In the genomic region with DNA sequence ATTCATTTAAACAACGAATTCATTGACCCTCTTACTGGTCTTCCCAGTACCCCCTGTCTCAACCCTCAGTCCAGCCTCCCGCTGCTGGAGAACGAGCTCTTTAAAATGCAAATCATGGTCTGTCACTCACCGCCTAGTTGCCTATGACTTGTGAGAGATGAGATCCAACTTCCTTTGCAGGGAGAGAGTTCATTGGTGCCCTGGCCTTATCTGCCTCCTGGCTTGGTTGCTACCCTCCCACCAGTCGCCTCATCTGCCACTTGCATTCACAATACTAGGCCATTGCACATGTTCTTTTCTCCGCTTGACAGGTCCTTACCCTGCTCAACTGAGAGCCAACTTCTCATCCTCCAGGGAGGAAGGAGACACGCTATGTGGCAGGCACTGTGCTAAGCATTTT, we compare ENCODE assay signal across 1 cellular context.
TF ChIP-seq lines count a peak whose summit lies in the region.

No MANE protein-coding gene starts in this region.

TF ChIP-seq in K562, 482 proteins besides CTCF, POLR2A, EP300 and RAD21 (continued from another document):
- TF ChIP-seq, protein P1, sequence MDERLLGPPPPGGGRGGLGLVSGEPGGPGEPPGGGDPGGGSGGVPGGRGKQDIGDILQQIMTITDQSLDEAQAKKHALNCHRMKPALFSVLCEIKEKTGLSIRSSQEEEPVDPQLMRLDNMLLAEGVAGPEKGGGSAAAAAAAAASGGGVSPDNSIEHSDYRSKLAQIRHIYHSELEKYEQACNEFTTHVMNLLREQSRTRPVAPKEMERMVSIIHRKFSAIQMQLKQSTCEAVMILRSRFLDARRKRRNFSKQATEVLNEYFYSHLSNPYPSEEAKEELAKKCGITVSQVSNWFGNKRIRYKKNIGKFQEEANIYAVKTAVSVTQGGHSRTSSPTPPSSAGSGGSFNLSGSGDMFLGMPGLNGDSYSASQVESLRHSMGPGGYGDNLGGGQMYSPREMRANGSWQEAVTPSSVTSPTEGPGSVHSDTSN (CRISPR knock-in tag; IDR thresholded peaks at IDR 0.05; ENCODE audit: low read depth), result no peak
- TF ChIP-seq, protein P1 (tag; conservative IDR thresholded peaks at IDR 0.05; ENCODE audit: low read depth), result peak; percentile 56
- TF ChIP-seq TBP (optimal IDR thresholded peaks at IDR 0.05; ENCODE audit: low read depth, low read length), result no peak
- TF ChIP-seq, protein P2, sequence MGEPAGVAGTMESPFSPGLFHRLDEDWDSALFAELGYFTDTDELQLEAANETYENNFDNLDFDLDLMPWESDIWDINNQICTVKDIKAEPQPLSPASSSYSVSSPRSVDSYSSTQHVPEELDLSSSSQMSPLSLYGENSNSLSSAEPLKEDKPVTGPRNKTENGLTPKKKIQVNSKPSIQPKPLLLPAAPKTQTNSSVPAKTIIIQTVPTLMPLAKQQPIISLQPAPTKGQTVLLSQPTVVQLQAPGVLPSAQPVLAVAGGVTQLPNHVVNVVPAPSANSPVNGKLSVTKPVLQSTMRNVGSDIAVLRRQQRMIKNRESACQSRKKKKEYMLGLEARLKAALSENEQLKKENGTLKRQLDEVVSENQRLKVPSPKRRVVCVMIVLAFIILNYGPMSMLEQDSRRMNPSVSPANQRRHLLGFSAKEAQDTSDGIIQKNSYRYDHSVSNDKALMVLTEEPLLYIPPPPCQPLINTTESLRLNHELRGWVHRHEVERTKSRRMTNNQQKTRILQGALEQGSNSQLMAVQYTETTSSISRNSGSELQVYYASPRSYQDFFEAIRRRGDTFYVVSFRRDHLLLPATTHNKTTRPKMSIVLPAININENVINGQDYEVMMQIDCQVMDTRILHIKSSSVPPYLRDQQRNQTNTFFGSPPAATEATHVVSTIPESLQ (CRISPR knock-in tag; IDR thresholded peaks at IDR 0.05), result no peak
- TF ChIP-seq NELFE (IDR thresholded peaks at IDR 0.05; ENCODE audit: insufficient read depth, insufficient read length), result no peak
- TF ChIP-seq, protein P3, sequence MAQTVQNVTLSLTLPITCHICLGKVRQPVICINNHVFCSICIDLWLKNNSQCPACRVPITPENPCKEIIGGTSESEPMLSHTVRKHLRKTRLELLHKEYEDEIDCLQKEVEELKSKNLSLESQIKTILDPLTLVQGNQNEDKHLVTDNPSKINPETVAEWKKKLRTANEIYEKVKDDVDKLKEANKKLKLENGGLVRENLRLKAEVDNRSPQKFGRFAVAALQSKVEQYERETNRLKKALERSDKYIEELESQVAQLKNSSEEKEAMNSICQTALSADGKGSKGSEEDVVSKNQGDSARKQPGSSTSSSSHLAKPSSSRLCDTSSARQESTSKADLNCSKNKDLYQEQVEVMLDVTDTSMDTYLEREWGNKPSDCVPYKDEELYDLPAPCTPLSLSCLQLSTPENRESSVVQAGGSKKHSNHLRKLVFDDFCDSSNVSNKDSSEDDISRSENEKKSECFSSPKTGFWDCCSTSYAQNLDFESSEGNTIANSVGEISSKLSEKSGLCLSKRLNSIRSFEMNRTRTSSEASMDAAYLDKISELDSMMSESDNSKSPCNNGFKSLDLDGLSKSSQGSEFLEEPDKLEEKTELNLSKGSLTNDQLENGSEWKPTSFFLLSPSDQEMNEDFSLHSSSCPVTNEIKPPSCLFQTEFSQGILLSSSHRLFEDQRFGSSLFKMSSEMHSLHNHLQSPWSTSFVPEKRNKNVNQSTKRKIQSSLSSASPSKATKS (CRISPR knock-in tag; IDR thresholded peaks at IDR 0.05), result no peak
- TF ChIP-seq MEIS2 (IDR thresholded peaks at IDR 0.05; ENCODE audit: partially characterized antibody), result peak; percentile 49
- peak; percentile 27; the same call in 1 of the 2 replicates for TF ChIP-seq CTBP1 (IDR thresholded peaks at IDR 0.05; ENCODE audit: borderline replicate concordance)
- peak; percentile 8 for TF ChIP-seq NFYB (IDR thresholded peaks at IDR 0.05; ENCODE audit: extremely low read depth, insufficient read length)
- no peak for TF ChIP-seq PHF20 (IDR thresholded peaks at IDR 0.05; ENCODE audit: partially characterized antibody)
- TF ChIP-seq, protein P4, sequence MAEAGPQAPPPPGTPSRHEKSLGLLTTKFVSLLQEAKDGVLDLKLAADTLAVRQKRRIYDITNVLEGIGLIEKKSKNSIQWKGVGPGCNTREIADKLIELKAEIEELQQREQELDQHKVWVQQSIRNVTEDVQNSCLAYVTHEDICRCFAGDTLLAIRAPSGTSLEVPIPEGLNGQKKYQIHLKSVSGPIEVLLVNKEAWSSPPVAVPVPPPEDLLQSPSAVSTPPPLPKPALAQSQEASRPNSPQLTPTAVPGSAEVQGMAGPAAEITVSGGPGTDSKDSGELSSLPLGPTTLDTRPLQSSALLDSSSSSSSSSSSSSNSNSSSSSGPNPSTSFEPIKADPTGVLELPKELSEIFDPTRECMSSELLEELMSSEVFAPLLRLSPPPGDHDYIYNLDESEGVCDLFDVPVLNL (CRISPR knock-in tag; IDR thresholded peaks at IDR 0.05; ENCODE audit: low read depth), result no peak
- no peak for TF ChIP-seq NRF1 (conservative IDR thresholded peaks at IDR 0.05 in 1 of 2, IDR thresholded peaks at IDR 0.05 in 1 of 2)
- TF ChIP-seq ZNF445 (CRISPR knock-in tag; IDR thresholded peaks at IDR 0.05; ENCODE audit: low read depth), result no peak
- TF ChIP-seq FOXJ2 (tag; IDR thresholded peaks at IDR 0.05), result no peak
- no peak for TF ChIP-seq KAT7 (CRISPR knock-in tag; IDR thresholded peaks at IDR 0.05; ENCODE audit: borderline replicate concordance)
- peak in 1 of 2 experiments; percentile 17; a peak in 1 of 4 replicates for TF ChIP-seq KDM1A (IDR thresholded peaks at IDR 0.05)
- no peak for TF ChIP-seq ZNF140 (CRISPR knock-in tag; IDR thresholded peaks at IDR 0.05)
- TF ChIP-seq MCM7 (IDR thresholded peaks at IDR 0.05), result no peak
- TF ChIP-seq SMARCB1 (IDR thresholded peaks at IDR 0.05; ENCODE audit: insufficient read length, low read depth), result no peak
- TF ChIP-seq, protein P5, sequence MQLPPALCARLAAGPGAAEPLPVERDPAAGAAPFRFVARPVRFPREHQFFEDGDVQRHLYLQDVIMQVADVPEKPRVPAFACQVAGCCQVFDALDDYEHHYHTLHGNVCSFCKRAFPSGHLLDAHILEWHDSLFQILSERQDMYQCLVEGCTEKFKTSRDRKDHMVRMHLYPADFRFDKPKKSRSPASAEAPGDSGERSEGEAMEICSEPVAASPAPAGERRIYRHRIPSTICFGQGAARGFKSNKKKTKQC (CRISPR knock-in tag; IDR thresholded peaks at IDR 0.05), result no peak
